ENCODE assay signal across 5 cellular contexts in the genomic region with DNA sequence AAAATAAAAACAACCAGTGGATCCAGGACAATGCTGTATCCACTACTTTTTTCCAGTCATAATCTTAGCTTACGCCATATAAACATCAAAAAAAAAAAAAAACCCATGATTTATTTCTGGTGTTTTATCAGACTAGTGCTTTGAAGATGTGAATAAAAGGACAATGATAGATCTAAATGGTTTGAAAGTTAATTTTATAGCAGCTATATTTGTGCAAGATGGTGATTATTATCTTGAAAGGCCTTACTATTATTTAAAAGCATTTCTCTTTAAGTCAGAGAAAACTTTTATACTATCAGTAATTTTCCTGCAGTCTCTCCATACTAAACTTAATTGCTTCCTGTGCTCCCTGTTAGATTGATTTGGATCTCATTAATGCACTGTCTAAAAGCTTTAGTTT.
"Had no signal": no experiment of that assay in that cellular context is flagged by ENCODE, and none has a peak within 500 bp of the region (broad histone marks: within the 10 kb centered on the region; RNA-seq: fewer than 3 reads in every experiment).

No MANE protein-coding gene starts in this region.

- H3K9me3 Mint-ChIP-seq: H9 had no signal

- H3K4me3 Mint-ChIP-seq: H9 had no signal

- ATAC-seq: K562 had no signal

- H3K27ac Mint-ChIP-seq: H9 had no signal

- H3K27ac ChIP-seq: GM23248 had no signal

- H3K4me3 ChIP-seq: GM23248, K562 had no signal

- H3K9ac ChIP-seq: GM23248 had no signal

- H2AFZ ChIP-seq: GM23248 had no signal

- DNase-seq: GM23248, H9, HCEC 1CT, IMR-90 had no signal
